In genomic region chr11:42085736-42086135, GRCh38 we compare ENCODE assay signal across 19 cellular contexts.
DNase-seq lines count a peak whose midpoint lies in the region; ATAC-seq and TF ChIP-seq lines count a peak whose summit lies in the region.
"Had no signal": no experiment of that assay in that cellular context is flagged by ENCODE, and none has a peak within 500 bp of the region (broad histone marks: within the 10 kb centered on the region; RNA-seq: fewer than 3 reads in every experiment).

No MANE protein-coding gene starts in this region.

- H3K27me3 ChIP-seq in HL-60 (ENCODE audit: insufficient read depth, poor library complexity, severe bottlenecking) (no peaks in the 10 kb centered on the region), vagina (no peaks in the 10 kb centered on the region)
- H3K27me3 ChIP-seq: BLaER1, SJSA1 had no signal

- H3K27ac ChIP-seq in HL-60 (replicated peaks): peak overlapping the region; percentile 36; the same call in 1 of the 2 replicates
- H3K27ac ChIP-seq in vagina: no peak overlapping the region
- H3K27ac ChIP-seq: BLaER1, SJSA1 had no signal

- H3K4me3 ChIP-seq in HL-60 (replicated peaks; ENCODE audit: insufficient read depth, low read length) (no peak overlapping the region), NB4 (ENCODE audit: low read depth, low read length) (no peak overlapping the region), vagina (no peak overlapping the region)
- H3K4me3 ChIP-seq: BLaER1, GM12878, SJSA1 had no signal

- no peaks in the 10 kb centered on the region for H3K9me3 ChIP-seq in vagina
- H3K9me3 ChIP-seq: BLaER1 had no signal

- no peak for TF ChIP-seq POLR2A in NB4 (IDR thresholded peaks at IDR 0.05; ENCODE audit: extremely low read depth, insufficient read length)
- no peak for TF ChIP-seq POLR2A in vagina (IDR thresholded peaks at IDR 0.05)

- intact Hi-C loops in vagina (cut with DNase I) (no loop called here), left colon (cut with DNase I, micrococcal nuclease) (no loop called here)

- H3K4me1 ChIP-seq in vagina: no peaks in the 10 kb centered on the region
- H3K4me1 ChIP-seq: BLaER1, SJSA1 had no signal

- DNase-seq in HL-60 (ENCODE audit: low read depth in 1 of 2, low spot score in 1 of 2) (peak; percentile 22 to 94), NB4 (ENCODE audit: low read depth) (peak; percentile 31), SKM-1 treated with dmso at 0.1 percent for 144 hours (lab: John Stamatoyannopoulos, UW; ENCODE audit: unreplicated experiment) (peak; percentile 96), pons (ENCODE audit: low spot score) (peak; percentile 66), vagina (ENCODE audit: extremely low spot score in 2 of 2) (no peak), T1000 (lab: John Stamatoyannopoulos, UW) (no peak), left colon (no peak), NCI-H1048 (lab: John Stamatoyannopoulos, UW) (no peak)
- DNase-seq: CD8-positive, alpha-beta memory T cell; EL; NCI-H1092 treated with DMSO at 0.1 percent for 48 hours; NCI-H146; NCI-H2081; NCI-H748 treated with DMSO at 0.1 percent for 48 hours; NK-92 treated with Interleukin-12 subunit alpha and Interleukin-12 subunit beta, amount 100 ng/mL, for 24 hours had no signal

- no peak for TF ChIP-seq CTCF in HL-60 (IDR thresholded peaks at IDR 0.05; ENCODE audit: insufficient read depth, low read length)
- no peak for TF ChIP-seq CTCF in NB4 (IDR thresholded peaks at IDR 0.05; ENCODE audit: low read depth, low read length)
- TF ChIP-seq CTCF in vagina (IDR thresholded peaks at IDR 0.05): no peak

- ATAC-seq in left colon: no peak
- ATAC-seq: GM12878, Panc1 had no signal

- no peaks in the 10 kb centered on the region for H3K36me3 ChIP-seq in vagina
- H3K36me3 ChIP-seq: BLaER1, SJSA1 had no signal

Comparison
In these comparisons a context has a peak if more than half of its experiments do, and no peak if none do; other contexts are left out.
1. DNase-seq: peak in HL-60 (2 of 2), NB4 (single experiment), SKM-1 treated with dmso at 0.1 percent for 144 hours (single experiment) and pons (single experiment); none in vagina (0 of 2), T1000 (single experiment), left colon (0 of 2) and NCI-H1048 (single experiment).